Comparison of ENCODE assay signal across 8 cellular contexts in genomic region chr1:112957133-112957812, GRCh38.
DNase-seq lines count a peak whose midpoint lies in the region; ATAC-seq and TF ChIP-seq lines count a peak whose summit lies in the region.

No MANE protein-coding gene starts in this region.

- in situ Hi-C loops in KBM-7 (cut with MboI; ENCODE audit: low pct_unique_long_range_greater_than_20kb, low sequenced_read_pairs) (no loop called here), astrocyte of the spinal cord (cut with HindIII; ENCODE audit: low sequenced_read_pairs) (no loop called here)

- no peaks in the 10 kb centered on the region for H3K27me3 ChIP-seq in iPS-20b (ENCODE audit: insufficient read depth, low read length)

- peak overlapping the region; percentile 86 for H3K4me3 ChIP-seq in astrocyte of the spinal cord (ENCODE audit: low read depth, low read length)
- H3K4me3 ChIP-seq in iPS-20b (ENCODE audit: low read length) = peak overlapping the region; percentile 93

- TF ChIP-seq CTCF in astrocyte of the spinal cord (IDR thresholded peaks at IDR 0.05; ENCODE audit: low read depth, low read length) = no peak

- DNase-seq in KBM-7 (peak; percentile 80), SW480 (ENCODE audit: low spot score) (peak; percentile 90), astrocyte of the spinal cord (ENCODE audit: low read depth, low spot score) (peak; percentile 94)
- DNase-seq in stimulated activated CD4-positive, alpha-beta T cell treated with anti-CD3 and anti-CD28 coated beads, Interleukin-12 subunit alpha, Interleukin-12 subunit beta, amount 100 ng/mL, for 24 hours (ENCODE audit: low read depth in 2 of 2) = peak; percentile 15 to 44

- H3K4me1 ChIP-seq in ES-I3 (ENCODE audit: insufficient read depth, low read length) (peaks cover 8% of the 10 kb centered on the region; the same call in 1 of the 2 replicates), iPS-20b (ENCODE audit: insufficient read depth, low read length) (peaks cover 25% of the 10 kb centered on the region; the same call in 1 of the 2 replicates)

- H3K9me3 ChIP-seq in ES-I3 (ENCODE audit: control insufficient read depth, insufficient read depth, low read length) = no peaks in the 10 kb centered on the region
- no peaks in the 10 kb centered on the region for H3K9me3 ChIP-seq in iPS-20b (ENCODE audit: insufficient read depth, low read depth, low read length)

- peak; percentile 56 for ATAC-seq in GM21723 (IDR thresholded peaks at IDR 0.05; ENCODE audit: unreplicated experiment)
- ATAC-seq in HG02970 (IDR thresholded peaks at IDR 0.05; ENCODE audit: low FRiP score, unreplicated experiment) = no peak

- peak overlapping the region; percentile 85 for H3K9ac ChIP-seq in ES-I3 (ENCODE audit: low read depth, low read length)
- H3K9ac ChIP-seq in iPS-20b (ENCODE audit: low read depth, low read length) = peak overlapping the region; percentile 95

- H3K36me3 ChIP-seq in ES-I3 (ENCODE audit: insufficient read depth, low read length) (peaks cover 7% of the 10 kb centered on the region), iPS-20b (ENCODE audit: insufficient read depth, low read depth, low read length) (peaks cover 48% of the 10 kb centered on the region)

- H3K27ac ChIP-seq in iPS-20b (ENCODE audit: low read length) = peak overlapping the region; percentile 62

Comparison
In these comparisons a context has a peak if more than half of its experiments do, and no peak if none do; other contexts are left out.
1. DNase-seq: peak in every context shown above with its lines; median percentile 94 in astrocyte of the spinal cord; 90 in SW480; 80 in KBM-7; 30 in stimulated activated CD4-positive, alpha-beta T cell treated with anti-CD3 and anti-CD28 coated beads, Interleukin-12 subunit alpha, Interleukin-12 subunit beta, amount 100 ng/mL, for 24 hours.